In genomic region chr12:106297681-106298080, GRCh38 we compare ENCODE assay signal across 28 cellular contexts. TPM values are rescaled to one million over a fixed set of nuclear protein-coding genes. Genes with fewer than 3 reads are reported as not detected.
A peak's percentile ranks its signal among the peaks of the same experiment; 100 is the strongest.
DNase-seq lines count a peak whose midpoint lies in the region; ATAC-seq and TF ChIP-seq lines count a peak whose summit lies in the region.
"Had no signal": no experiment of that assay in that cellular context is flagged by ENCODE, and none has a peak within 500 bp of the region (broad histone marks: within the 10 kb centered on the region; RNA-seq: fewer than 3 reads in every experiment).

No MANE protein-coding gene starts in this region.

- no peak for ATAC-seq in lung (ENCODE audit: insufficient read depth, low FRiP score)
- ATAC-seq: CD8-positive, alpha-beta T cell; left lobe of liver; stimulated activated naive CD8-positive, alpha-beta T cell treated with anti-CD3 and anti-CD28 coated beads, Interleukin-15, amount 100 ng/mL, for 72 hours had no signal

- no peak for TF ChIP-seq POLR2A in Peyer's patch (IDR thresholded peaks at IDR 0.05)

- peaks cover 0 to 7% (median 0%) of the 10 kb centered on the region in 4 donors for H3K4me1 ChIP-seq in Peyer's patch
- H3K4me1 ChIP-seq in lung (ENCODE audit: control insufficient read depth in 2 of 2, insufficient read depth in 2 of 2, low read length in 2 of 2): peaks cover 0 to 8% of the 10 kb centered on the region in 2 donors

- H3K4me3 ChIP-seq in GM12865 (ENCODE audit: low read depth, low read length) (no peak overlapping the region), Peyer's patch (no peak overlapping the region), lung (no peak overlapping the region)
- H3K4me3 ChIP-seq: cardiac muscle cell, coronary artery, GM23248, skin epidermis, thyroid gland had no signal

- H3K9me3 ChIP-seq in Peyer's patch (no peaks in the 10 kb centered on the region), lung (ENCODE audit: control insufficient read depth in 2 of 2, insufficient read depth in 1 of 2, low read length in 1 of 2) (no peaks in the 10 kb centered on the region)
- H3K9me3 ChIP-seq: esophagus squamous epithelium, thyroid gland had no signal

- DNase-seq in NCI-H146 (lab: John Stamatoyannopoulos, UW): peak; percentile 12
- no peak for DNase-seq in NCI-H146 treated with DMSO at 0.1 percent for 48 hours (lab: John Stamatoyannopoulos, UW; ENCODE audit: unreplicated experiment)
- DNase-seq in GM12865 (ENCODE audit: low read depth): peak; percentile 8
- DNase-seq in Peyer's patch: peak in 2 of 3 donors; percentile 51 to 55
- DNase-seq in lung (ENCODE audit: low spot score): no peak
- no peak for DNase-seq in dermis blood vessel endothelial cell
- no peak for DNase-seq in NCI-H1694 treated with DMSO at 0.1 percent for 48 hours (lab: John Stamatoyannopoulos, UW)
- DNase-seq in caudate nucleus (lab: John Stamatoyannopoulos, UW): no peak
- DNase-seq: 8988T; activated CD8-positive, alpha-beta memory T cell treated with anti-CD3 and anti-CD28 coated beads, Interleukin-2, amount 50 U/mL, for 4 hours; activated naive CD8-positive, alpha-beta T cell treated with anti-CD3 and anti-CD28 coated beads for 36 hours; aorta; CD8-positive, alpha-beta T cell; DMS 273 treated with DMSO at 0.1 percent for 48 hours; esophagus squamous epithelium; foreskin melanocyte; GM23248; NCI-H1092 treated with DMSO at 0.1 percent for 48 hours; NCI-H345; SHP77; stimulated activated naive CD8-positive, alpha-beta T cell treated with anti-CD3 and anti-CD28 coated beads, Interleukin-15, amount 100 ng/mL, for 72 hours; T-helper 9 cell; thyroid gland; WERI-Rb-1 had no signal

- H3K27ac ChIP-seq in Peyer's patch: no peak overlapping the region
- peak overlapping the region; percentile 3 to 36 for H3K27ac ChIP-seq in lung (ENCODE audit: low read depth in 1 of 2, low read length in 1 of 2)
- H3K27ac ChIP-seq in caudate nucleus (ENCODE audit: low read depth, low read length): no peak overlapping the region
- H3K27ac ChIP-seq: cardiac muscle cell, coronary artery, skin epidermis, thyroid gland, WERI-Rb-1 had no signal

- H3K27me3 ChIP-seq in Peyer's patch (no peaks in the 10 kb centered on the region), lung (ENCODE audit: control insufficient read depth, insufficient read depth) (no peaks in the 10 kb centered on the region)
- H3K27me3 ChIP-seq: cardiac muscle cell, esophagus squamous epithelium, thyroid gland had no signal

- H3K36me3 ChIP-seq in Peyer's patch: no peaks in the 10 kb centered on the region
- no peaks in the 10 kb centered on the region for H3K36me3 ChIP-seq in lung (ENCODE audit: control insufficient read depth in 2 of 2, insufficient read depth in 2 of 2, low read length in 2 of 2)
- H3K36me3 ChIP-seq: cardiac muscle cell, esophagus squamous epithelium, thyroid gland, WERI-Rb-1 had no signal

- no peak for TF ChIP-seq CTCF in GM12865 (IDR thresholded peaks at IDR 0.05; ENCODE audit: insufficient read depth, low read depth, low read length, missing control alignments)
- no peak for TF ChIP-seq CTCF in Peyer's patch (IDR thresholded peaks at IDR 0.05)
- TF ChIP-seq CTCF in lung (IDR thresholded peaks at IDR 0.05; ENCODE audit: control extremely low read depth, extremely low read depth): no peak

RNA-seq across cellular contexts. Expression of gene TCP11L2, which starts 4.9 kb away (rescaled TPM):
- 10 to 100 TPM; 39.9 to 63.5 (median 48.9) TPM for total RNA-seq in Peyer's patch
- total RNA-seq in lung: 10 to 100 TPM; 42.5 to 78.5 TPM
- polyA plus RNA-seq in lung: 1 to 10 TPM; 4.9 to 7.1 TPM
- 49.0 and 64.5 TPM in 2 replicates for total RNA-seq in dermis blood vessel endothelial cell

RNA-seq across cellular contexts. Expression of gene CKAP4, which starts 49.9 kb away (rescaled TPM):
- 10 to 100 TPM; 15.5 to 24.5 (median 21.0) TPM for total RNA-seq in Peyer's patch
- total RNA-seq in lung: 10 to 100 TPM; 48.3 to 82.6 TPM
- polyA plus RNA-seq in lung: 10 to 100 TPM; 15.3 to 82.1 TPM
- 72.7 and 111 TPM in 2 replicates for total RNA-seq in dermis blood vessel endothelial cell

RNA-seq across cellular contexts. Expression of gene POLR3B, which starts 59.9 kb away (rescaled TPM):
- total RNA-seq in Peyer's patch: 10 to 100 TPM in 1 of 4 donors, 1 to 10 TPM in 3; 5.1 to 10.7 (median 7.4) TPM
- total RNA-seq in lung: 10 to 100 TPM; 11.4 to 13.5 TPM
- 1 to 10 TPM; 3.6 to 6.6 TPM for polyA plus RNA-seq in lung
- total RNA-seq in dermis blood vessel endothelial cell: 7.8 and 13.1 TPM in 2 replicates

Comparison
In these comparisons a context has a peak if more than half of its experiments do, and no peak if none do; other contexts are left out.
1. DNase-seq: peak in NCI-H146 (single experiment), GM12865 (single experiment) and Peyer's patch (2 of 3); none in NCI-H146 treated with DMSO at 0.1 percent for 48 hours (single experiment), lung (single experiment), dermis blood vessel endothelial cell (single experiment), NCI-H1694 treated with DMSO at 0.1 percent for 48 hours (single experiment) and caudate nucleus (0 of 61).
2. H3K27ac ChIP-seq: peak in lung (2 of 2); none in Peyer's patch (0 of 4) and caudate nucleus (single experiment).